10 cellular contexts compared by ENCODE assay signal in genomic region chr1:211643324-211644212, GRCh38. TPM values are rescaled to one million over a fixed set of nuclear protein-coding genes. Genes with fewer than 3 reads are reported as not detected.
DNase-seq lines count a peak whose midpoint lies in the region; ATAC-seq and TF ChIP-seq lines count a peak whose summit lies in the region.
"Had no signal": no experiment of that assay in that cellular context is flagged by ENCODE, and none has a peak within 500 bp of the region (broad histone marks: within the 10 kb centered on the region; RNA-seq: fewer than 3 reads in every experiment).

No MANE protein-coding gene starts in this region.

- peak; percentile 84 for DNase-seq in DMS79 treated with DMSO at 0.1 percent for 48 hours (lab: John Stamatoyannopoulos, UW)
- DNase-seq in NCI-H2227 (lab: John Stamatoyannopoulos, UW; ENCODE audit: unreplicated experiment) = peak; percentile 80
- peak; percentile 14 for DNase-seq in adipocyte (ENCODE audit: low read depth)
- peak in 1 of 2 donors; percentile 55 for DNase-seq in left lung
- no peak for DNase-seq in HUDEP-2 (lab: John Stamatoyannopoulos, UW; ENCODE audit: unreplicated experiment in 76 of 76)
- DNase-seq in activated T-helper 1 cell treated with anti-CD3 and anti-CD28 coated beads, Interleukin-12 subunit alpha, Interleukin-12 subunit beta, Interleukin-2, Interleukin-4 antibody, amounts not matched to agents 30 ng/mL and 10 ng/mL and 1 ng/mL, durations not matched to agents 14 hours and 24 hours and 36 hours (ENCODE audit: low spot score) = no peak

- TF ChIP-seq CTCF in left lung (IDR thresholded peaks at IDR 0.05) = no peak

- no peaks in the 10 kb centered on the region for H3K36me3 Mint-ChIP-seq in activated T-helper 1 cell treated with anti-CD3 and anti-CD28 coated beads, Interleukin-12 subunit alpha, Interleukin-12 subunit beta, Interleukin-2, Interleukin-4 antibody, amounts not matched to agents 30 ng/mL and 10 ng/mL and 1 ng/mL, durations not matched to agents 14 hours and 24 hours and 36 hours (ENCODE audit: low read depth)
- H3K36me3 Mint-ChIP-seq: activated naive CD4-positive, alpha-beta T cell treated with anti-CD3 and anti-CD28 coated beads, Interleukin-2, amount 50 U/mL, for 72 hours had no signal

- H3K4me3 ChIP-seq in adipocyte (ENCODE audit: low read length) (no peak overlapping the region), left lung (no peak overlapping the region)

- H3K4me1 Mint-ChIP-seq in activated T-helper 1 cell treated with anti-CD3 and anti-CD28 coated beads, Interleukin-12 subunit alpha, Interleukin-12 subunit beta, Interleukin-2, Interleukin-4 antibody, amounts not matched to agents 30 ng/mL and 10 ng/mL and 1 ng/mL, durations not matched to agents 14 hours and 24 hours and 36 hours (ENCODE audit: low read depth) = no peaks in the 10 kb centered on the region

- H3K9me3 Mint-ChIP-seq in activated T-helper 1 cell treated with anti-CD3 and anti-CD28 coated beads, Interleukin-12 subunit alpha, Interleukin-12 subunit beta, Interleukin-2, Interleukin-4 antibody, amounts not matched to agents 30 ng/mL and 10 ng/mL and 1 ng/mL, durations not matched to agents 14 hours and 24 hours and 36 hours = no peaks in the 10 kb centered on the region
- H3K9me3 Mint-ChIP-seq: activated naive CD4-positive, alpha-beta T cell treated with anti-CD3 and anti-CD28 coated beads, Interleukin-2, amount 50 U/mL, for 72 hours had no signal

- H3K4me1 ChIP-seq in adipocyte (ENCODE audit: control insufficient read depth, insufficient read depth, low read length) (peaks cover 14% of the 10 kb centered on the region), left lung (peaks cover 0 to 5% of the 10 kb centered on the region in 2 donors)

- intact Hi-C loops in left lung (cut with DNase I) = no loop called here
- intact Hi-C loops in activated T-helper 1 cell treated with anti-CD3 and anti-CD28 coated beads, Interleukin-12 subunit alpha, Interleukin-12 subunit beta, Interleukin-2, Interleukin-4 antibody, amounts not matched to agents 30 ng/mL and 10 ng/mL and 1 ng/mL, durations not matched to agents 14 hours and 24 hours and 36 hours (cut with micrococcal nuclease) = no loop called here

- no peak overlapping the region for H3K4me3 Mint-ChIP-seq in activated T-helper 1 cell treated with anti-CD3 and anti-CD28 coated beads, Interleukin-12 subunit alpha, Interleukin-12 subunit beta, Interleukin-2, Interleukin-4 antibody, amounts not matched to agents 30 ng/mL and 10 ng/mL and 1 ng/mL, durations not matched to agents 14 hours and 24 hours and 36 hours

- ATAC-seq in left lung (peak; percentile 81), GM21576 (IDR thresholded peaks at IDR 0.05; ENCODE audit: unreplicated experiment) (no peak), HG03025 (IDR thresholded peaks at IDR 0.05; ENCODE audit: low FRiP score, unreplicated experiment) (no peak)

- H3K27ac ChIP-seq in left lung = no peak overlapping the region
- H3K27ac ChIP-seq: neutrophil had no signal

- no peak overlapping the region for H3K27ac Mint-ChIP-seq in activated T-helper 1 cell treated with anti-CD3 and anti-CD28 coated beads, Interleukin-12 subunit alpha, Interleukin-12 subunit beta, Interleukin-2, Interleukin-4 antibody, amounts not matched to agents 30 ng/mL and 10 ng/mL and 1 ng/mL, durations not matched to agents 14 hours and 24 hours and 36 hours
- H3K27ac Mint-ChIP-seq: activated naive CD4-positive, alpha-beta T cell treated with anti-CD3 and anti-CD28 coated beads, Interleukin-2, amount 50 U/mL, for 72 hours had no signal

- H3K9ac ChIP-seq in adipocyte (ENCODE audit: low read length) = no peak overlapping the region

- H3K36me3 ChIP-seq in adipocyte (ENCODE audit: control insufficient read depth, insufficient read depth, low read length, severe bottlenecking) (no peaks in the 10 kb centered on the region), left lung (no peaks in the 10 kb centered on the region)
- H3K36me3 ChIP-seq: neutrophil had no signal

- peaks cover 11% of the 10 kb centered on the region for H3K27me3 Mint-ChIP-seq in activated T-helper 1 cell treated with anti-CD3 and anti-CD28 coated beads, Interleukin-12 subunit alpha, Interleukin-12 subunit beta, Interleukin-2, Interleukin-4 antibody, amounts not matched to agents 30 ng/mL and 10 ng/mL and 1 ng/mL, durations not matched to agents 14 hours and 24 hours and 36 hours (ENCODE audit: insufficient read depth)

- no peaks in the 10 kb centered on the region for H3K9me3 ChIP-seq in adipocyte (ENCODE audit: control insufficient read depth, low read length)
- no peaks in the 10 kb centered on the region for H3K9me3 ChIP-seq in left lung
- H3K9me3 ChIP-seq: neutrophil had no signal

- no peaks in the 10 kb centered on the region for H3K27me3 ChIP-seq in adipocyte (replicated peaks; ENCODE audit: control insufficient read depth, insufficient read depth, low read length)
- H3K27me3 ChIP-seq in left lung = no peaks in the 10 kb centered on the region

RNA-seq across cellular contexts. Expression of gene NEK2, which starts 31.9 kb away (rescaled TPM):
- total RNA-seq in left lung = 1 to 10 TPM; 1.3 to 3.8 TPM
- 13.9 and 18.9 TPM in 2 replicates for total RNA-seq in activated T-helper 1 cell treated with anti-CD3 and anti-CD28 coated beads, Interleukin-12 subunit alpha, Interleukin-12 subunit beta, Interleukin-2, Interleukin-4 antibody, amounts not matched to agents 30 ng/mL and 10 ng/mL and 1 ng/mL, durations not matched to agents 14 hours and 24 hours and 36 hours

Comparison
In these comparisons a context has a peak if more than half of its experiments do, and no peak if none do; other contexts are left out.
1. DNase-seq: peak in DMS79 treated with DMSO at 0.1 percent for 48 hours (single experiment), NCI-H2227 (single experiment) and adipocyte (single experiment); none in HUDEP-2 (0 of 76) and activated T-helper 1 cell treated with anti-CD3 and anti-CD28 coated beads, Interleukin-12 subunit alpha, Interleukin-12 subunit beta, Interleukin-2, Interleukin-4 antibody, amounts not matched to agents 30 ng/mL and 10 ng/mL and 1 ng/mL, durations not matched to agents 14 hours and 24 hours and 36 hours (single experiment).